29 cellular contexts compared by ENCODE assay signal in genomic region chr3:114722530-114722929, GRCh38.
"Had no signal": no experiment of that assay in that cellular context is flagged by ENCODE, and none has a peak within 500 bp of the region (broad histone marks: within the 10 kb centered on the region; RNA-seq: fewer than 3 reads in every experiment).

No MANE protein-coding gene starts in this region.

- DNase-seq: activated CD4-positive, alpha-beta memory T cell treated with anti-CD3 and anti-CD28 coated beads for 36 hours; activated CD4-positive, alpha-beta T cell treated with anti-CD3 and anti-CD28 coated beads, Interleukin-2, amount 10 ng/mL, durations not matched to agents 24 days and 14 days; activated CD4-positive, CD25-positive, alpha-beta regulatory T cell treated with anti-CD3 and anti-CD28 coated beads, Interleukin-2, amount 50 U/mL, for 72 hours; activated CD8-positive, alpha-beta memory T cell treated with anti-CD3 and anti-CD28 coated beads for 24 hours; activated naive CD8-positive, alpha-beta T cell treated with anti-CD3 and anti-CD28 coated beads, Interleukin-2, amount 50 U/mL, for 24 hours; activated T-cell treated with anti-CD3 and anti-CD28 coated beads, Interleukin-2, amount 50 U/mL, for 48 hours; amniotic stem cell; body of pancreas; central memory CD4-positive, alpha-beta T cell; KG1; NCI-H1048; NCI-H146; NCI-H187 treated with DMSO at 0.1 percent for 48 hours; NCI-H2081 treated with DMSO at 0.1 percent for 48 hours; NCI-H2171; NCI-H2227 treated with DMSO at 0.1 percent for 48 hours; NCI-H446 treated with DMSO at 0.1 percent for 48 hours; NCI-H524 treated with DMSO at 0.1 percent for 48 hours; NCI-H774; NK-92 treated with Interleukin-12 subunit alpha and Interleukin-12 subunit beta, amount 100 ng/mL, for 24 hours; Peyer's patch; Right ventricle myocardium superior; SJCRH30; SK-N-SH had no signal

- H3K27me3 Mint-ChIP-seq: activated CD4-positive, alpha-beta memory T cell treated with anti-CD3 and anti-CD28 coated beads for 36 hours; activated CD4-positive, alpha-beta T cell treated with anti-CD3 and anti-CD28 coated beads, Interleukin-2, amount 10 ng/mL, durations not matched to agents 24 days and 14 days; activated naive CD8-positive, alpha-beta T cell treated with anti-CD3 and anti-CD28 coated beads, Interleukin-2, amount 50 U/mL, for 24 hours had no signal

- ATAC-seq: body of pancreas, WTC11 had no signal

- H3K27ac Mint-ChIP-seq: activated CD4-positive, alpha-beta memory T cell treated with anti-CD3 and anti-CD28 coated beads for 36 hours; activated CD4-positive, alpha-beta T cell treated with anti-CD3 and anti-CD28 coated beads, Interleukin-2, amount 10 ng/mL, durations not matched to agents 24 days and 14 days; activated naive CD8-positive, alpha-beta T cell treated with anti-CD3 and anti-CD28 coated beads, Interleukin-2, amount 50 U/mL, for 24 hours; T-helper 2 cell treated with Interferon-gamma antibody and Interleukin-4, amounts not matched to agents 5 μg/mL and 100 μg/mL, for 36 hours; WTC11 had no signal

- H3K4me3 Mint-ChIP-seq: activated CD4-positive, alpha-beta memory T cell treated with anti-CD3 and anti-CD28 coated beads for 36 hours; activated CD4-positive, alpha-beta T cell treated with anti-CD3 and anti-CD28 coated beads, Interleukin-2, amount 10 ng/mL, durations not matched to agents 24 days and 14 days; activated naive CD8-positive, alpha-beta T cell treated with anti-CD3 and anti-CD28 coated beads, Interleukin-2, amount 50 U/mL, for 24 hours; T-helper 2 cell treated with Interferon-gamma antibody and Interleukin-4, amounts not matched to agents 5 μg/mL and 100 μg/mL, for 36 hours; WTC11 had no signal

- H3K9me3 ChIP-seq: ascending aorta, body of pancreas, Peyer's patch, SJCRH30, SK-N-SH had no signal

- H3K9me3 Mint-ChIP-seq: activated CD4-positive, alpha-beta memory T cell treated with anti-CD3 and anti-CD28 coated beads for 36 hours; activated CD4-positive, alpha-beta T cell treated with anti-CD3 and anti-CD28 coated beads, Interleukin-2, amount 10 ng/mL, durations not matched to agents 24 days and 14 days; activated naive CD4-positive, alpha-beta T cell treated with anti-CD3 and anti-CD28 coated beads, Interleukin-2, amount 50 U/mL, for 72 hours; activated naive CD8-positive, alpha-beta T cell treated with anti-CD3 and anti-CD28 coated beads, Interleukin-2, amount 50 U/mL, for 24 hours; T-helper 2 cell treated with Interferon-gamma antibody and Interleukin-4, amounts not matched to agents 5 μg/mL and 100 μg/mL, for 36 hours; WTC11 had no signal

- H3K4me3 ChIP-seq: ascending aorta, body of pancreas, Peyer's patch, SJCRH30 had no signal

- H3K36me3 ChIP-seq: ascending aorta, Peyer's patch, SJCRH30 had no signal

- H3K27me3 ChIP-seq: ascending aorta, body of pancreas, Peyer's patch, SJCRH30 had no signal

- H3K36me3 Mint-ChIP-seq: activated CD4-positive, alpha-beta memory T cell treated with anti-CD3 and anti-CD28 coated beads for 36 hours; activated naive CD4-positive, alpha-beta T cell treated with anti-CD3 and anti-CD28 coated beads, Interleukin-2, amount 50 U/mL, for 72 hours; WTC11 had no signal

- H3K4me1 Mint-ChIP-seq: WTC11 had no signal

- H3K27ac ChIP-seq: ascending aorta, body of pancreas, Peyer's patch, RWPE1, SJCRH30 had no signal

- H3K4me1 ChIP-seq: ascending aorta, SJCRH30 had no signal
